ENCODE assay signal across 19 cellular contexts in genomic region chr7:138918756-138919155, GRCh38.
"Had no signal": no experiment of that assay in that cellular context is flagged by ENCODE, and none has a peak within 500 bp of the region (broad histone marks: within the 10 kb centered on the region; RNA-seq: fewer than 3 reads in every experiment).

No MANE protein-coding gene starts in this region.

- H3K27ac ChIP-seq: hepatocyte, spleen had no signal

- H3K4me3 ChIP-seq: hepatocyte, lung, spleen had no signal

- DNase-seq: dermis blood vessel endothelial cell; effector CD4-positive, alpha-beta T cell; endodermal cell; erythroblast; head of caudate nucleus; left colon; left ventricle myocardium superior; mesendoderm; naive thymus-derived CD4-positive, alpha-beta T cell; nephron progenitor cell; spleen; stimulated activated CD4-positive, alpha-beta T cell treated with anti-CD3 and anti-CD28 coated beads, Interleukin-15, amount 100 ng/mL, for 24 hours; stimulated activated CD4-positive, alpha-beta T cell treated with anti-CD3 and anti-CD28 coated beads, Interleukin-2, amount 100 ng/mL, for 24 hours; stimulated activated CD4-positive, alpha-beta T cell treated with anti-CD3 and anti-CD28 coated beads, Interleukin-4, amount 100 ng/mL, for 4 hours; stimulated activated naive B cell treated with anti-CD40 and anti-IgM and Interleukin-4, amounts not matched to agents 10 μg/mL and 1 μg/mL and 100 μg/mL, for 72 hours; stimulated activated naive CD8-positive, alpha-beta T cell treated with anti-CD3 and anti-CD28 coated beads, Interleukin-15, amount 100 ng/mL, for 72 hours had no signal

- H3K27me3 ChIP-seq: hepatocyte, spleen had no signal

- ATAC-seq: left colon; left ventricle myocardium superior; naive thymus-derived CD4-positive, alpha-beta T cell; sciatic nerve; stimulated activated naive B cell treated with anti-CD40 and anti-IgM and Interleukin-4, amounts not matched to agents 10 μg/mL and 1 μg/mL and 100 μg/mL, for 72 hours; stimulated activated naive CD8-positive, alpha-beta T cell treated with anti-CD3 and anti-CD28 coated beads, Interleukin-15, amount 100 ng/mL, for 72 hours had no signal
